In genomic region chr15:27025411-27026051, GRCh38 we compare ENCODE assay signal across 21 cellular contexts. TPM values are rescaled to one million over a fixed set of nuclear protein-coding genes. Genes with fewer than 3 reads are reported as not detected.
"Had no signal": no experiment of that assay in that cellular context is flagged by ENCODE, and none has a peak within 500 bp of the region (broad histone marks: within the 10 kb centered on the region; RNA-seq: fewer than 3 reads in every experiment).

No MANE protein-coding gene starts in this region.

- H3K27ac Mint-ChIP-seq: activated naive CD8-positive, alpha-beta T cell; activated T-helper 1 cell treated with anti-CD3 and anti-CD28 coated beads, Interleukin-12 subunit alpha, Interleukin-12 subunit beta, Interleukin-2, Interleukin-4 antibody, amounts not matched to agents 30 ng/mL and 10 ng/mL and 1 ng/mL, durations not matched to agents 14 hours and 24 hours and 36 hours; stimulated activated naive B cell treated with anti-CD40 and anti-IgM and Interleukin-4, amounts not matched to agents 10 μg/mL and 1 μg/mL and 100 μg/mL, for 72 hours; T-helper 17 cell had no signal

- H3K4me3 ChIP-seq: coronary artery, gastroesophageal sphincter, heart left ventricle, left ventricle myocardium inferior, psoas muscle, thoracic aorta had no signal

- H3K9me3 ChIP-seq: gastroesophageal sphincter, heart left ventricle, left ventricle myocardium inferior, psoas muscle, thoracic aorta had no signal

- H3K9me3 Mint-ChIP-seq: activated T-helper 1 cell treated with anti-CD3 and anti-CD28 coated beads, Interleukin-12 subunit alpha, Interleukin-12 subunit beta, Interleukin-2, Interleukin-4 antibody, amounts not matched to agents 30 ng/mL and 10 ng/mL and 1 ng/mL, durations not matched to agents 14 hours and 24 hours and 36 hours; nephron had no signal

- H3K4me3 Mint-ChIP-seq: activated naive CD8-positive, alpha-beta T cell; activated T-helper 1 cell treated with anti-CD3 and anti-CD28 coated beads, Interleukin-12 subunit alpha, Interleukin-12 subunit beta, Interleukin-2, Interleukin-4 antibody, amounts not matched to agents 30 ng/mL and 10 ng/mL and 1 ng/mL, durations not matched to agents 14 hours and 24 hours and 36 hours; nephron; stimulated activated naive B cell treated with anti-CD40 and anti-IgM and Interleukin-4, amounts not matched to agents 10 μg/mL and 1 μg/mL and 100 μg/mL, for 72 hours; T-helper 17 cell had no signal

- H3K36me3 Mint-ChIP-seq: activated naive CD8-positive, alpha-beta T cell; stimulated activated naive B cell treated with anti-CD40 and anti-IgM and Interleukin-4, amounts not matched to agents 10 μg/mL and 1 μg/mL and 100 μg/mL, for 72 hours had no signal

- DNase-seq: activated CD4-positive, alpha-beta T cell treated with anti-CD3 and anti-CD28 coated beads for 1 hour; activated CD4-positive, alpha-beta T cell treated with anti-CD3 and anti-CD28 coated beads, Interleukin-2, amount 50 U/mL, for 4 hours; activated gamma-delta T cell treated with Interleukin-2 at 50 U/mL for 16 hours; amniotic stem cell; heart left ventricle; left ventricle myocardium inferior; mammary epithelial cell; midbrain; psoas muscle; stimulated activated CD4-positive, alpha-beta T cell treated with anti-CD3 and anti-CD28 coated beads, Interleukin-4, amount 100 ng/mL, for 4 hours; stimulated activated naive B cell treated with anti-CD40 and anti-IgM and Interleukin-4, amounts not matched to agents 10 μg/mL and 1 μg/mL and 100 μg/mL, for 72 hours; T-helper 17 cell; WERI-Rb-1 had no signal

- H3K36me3 ChIP-seq: gastroesophageal sphincter, heart left ventricle, left ventricle myocardium inferior, thoracic aorta, WERI-Rb-1 had no signal

- H3K4me1 ChIP-seq: gastroesophageal sphincter, heart left ventricle, left ventricle myocardium inferior, psoas muscle had no signal

- H3K27ac ChIP-seq: coronary artery, gastroesophageal sphincter, heart left ventricle, left ventricle myocardium inferior, psoas muscle, thoracic aorta, WERI-Rb-1 had no signal

- H3K4me1 Mint-ChIP-seq: stimulated activated naive B cell treated with anti-CD40 and anti-IgM and Interleukin-4, amounts not matched to agents 10 μg/mL and 1 μg/mL and 100 μg/mL, for 72 hours; T-helper 17 cell had no signal

- H3K27me3 Mint-ChIP-seq: T-helper 17 cell had no signal

RNA-seq across cellular contexts. Expression of gene GABRG3, which starts 54.5 kb away (rescaled TPM):
- total RNA-seq: activated CD8-positive, alpha-beta memory T cell treated with anti-CD3 and anti-CD28 coated beads for 36 hours; activated T-helper 1 cell treated with anti-CD3 and anti-CD28 coated beads, Interleukin-12 subunit alpha, Interleukin-12 subunit beta, Interleukin-2, Interleukin-4 antibody, amounts not matched to agents 30 ng/mL and 10 ng/mL and 1 ng/mL, durations not matched to agents 14 hours and 24 hours and 36 hours; heart left ventricle; left ventricle myocardium inferior; mammary epithelial cell; psoas muscle; sciatic nerve; T-helper 17 cell; thoracic aorta had no signal
